Comparison of ENCODE assay signal across 31 cellular contexts in genomic region chr2:68946117-68946516, GRCh38. TPM values are rescaled to one million over a fixed set of nuclear protein-coding genes. Genes with fewer than 3 reads are reported as not detected.
DNase-seq lines count a peak whose midpoint lies in the region; ATAC-seq and TF ChIP-seq lines count a peak whose summit lies in the region.
"Had no signal": no experiment of that assay in that cellular context is flagged by ENCODE, and none has a peak within 500 bp of the region (broad histone marks: within the 10 kb centered on the region; RNA-seq: fewer than 3 reads in every experiment).

No MANE protein-coding gene starts in this region.

- peak; percentile 54 for DNase-seq in COR-L47 (lab: John Stamatoyannopoulos, UW)
- peak; percentile 25 for DNase-seq in NCI-H1092 (lab: John Stamatoyannopoulos, UW)
- peak; percentile 87 for DNase-seq in NCI-H345 (lab: John Stamatoyannopoulos, UW)
- no peak for DNase-seq in left lung
- no peak for DNase-seq in GM13977 (ENCODE audit: low spot score)
- no peak for DNase-seq in AG20443 (ENCODE audit: low spot score)
- DNase-seq in foreskin melanocyte, result no peak
- DNase-seq: activated B cell treated with CpG ODN at 0.5 μM for 24 hours; activated CD8-positive, alpha-beta memory T cell treated with anti-CD3 and anti-CD28 coated beads, Interleukin-2, amount 50 U/mL, for 48 hours; aorta; cortex of kidney; MG63; NCI-H187; NCI-H524 treated with DMSO at 0.1 percent for 48 hours; OCI-M1; SIG-M5; sigmoid colon; stimulated activated CD4-positive, alpha-beta T cell treated with anti-CD3 and anti-CD28 coated beads, Interleukin-15, amount 100 ng/mL, for 24 hours; SW 1271; thyroid gland had no signal

- H3K9me3 ChIP-seq in left lung, result peaks cover 0 to 5% of the 10 kb centered on the region in 2 donors
- H3K9me3 ChIP-seq: esophagus muscularis mucosa, sigmoid colon, thyroid gland had no signal

- H3K36me3 ChIP-seq in left lung, result peaks cover 0 to 9% of the 10 kb centered on the region in 2 donors
- H3K36me3 ChIP-seq: esophagus muscularis mucosa, MG63, sigmoid colon, thyroid gland had no signal

- H3K27me3 ChIP-seq in left lung, result no peaks in the 10 kb centered on the region
- H3K27me3 ChIP-seq: esophagus muscularis mucosa, MG63, sigmoid colon, thyroid gland had no signal

- H3K27ac ChIP-seq in left lung, result no peak overlapping the region
- H3K27ac ChIP-seq: esophagus muscularis mucosa, hepatocyte, sigmoid colon, thyroid gland had no signal

- ATAC-seq in left lung (peak; percentile 77), HG03432 (IDR thresholded peaks at IDR 0.05; ENCODE audit: unreplicated experiment) (no peak)
- ATAC-seq: activated naive CD4-positive, alpha-beta T cell treated with anti-CD3 and anti-CD28 coated beads, Interleukin-2, amount 50 U/mL, for 72 hours; activated T-helper 17 cell treated with anti-CD3 and anti-CD28 coated beads, Interleukin-2, amount 50 U/mL, for 72 hours; GM23338; K562 had no signal

- H3K4me3 ChIP-seq in left lung, result no peak overlapping the region
- H3K4me3 ChIP-seq: esophagus muscularis mucosa, GM23338, hepatocyte, K562, MG63, sigmoid colon, thyroid gland had no signal

- no peak for TF ChIP-seq CTCF in left lung (IDR thresholded peaks at IDR 0.05)
- TF ChIP-seq CTCF in GM13977 (IDR thresholded peaks at IDR 0.05; ENCODE audit: extremely low read depth, insufficient read depth, missing control alignments), result no peak

- no peaks in the 10 kb centered on the region for H3K4me1 ChIP-seq in left lung

- in situ Hi-C loops in GM13977 (cut with MboI; ENCODE audit: low pct_unique_long_range_greater_than_20kb, low sequenced_read_pairs, unreplicated experiment), result no loop called here

- intact Hi-C loops in left lung (cut with DNase I), result loop anchor here in 1 of 2 donors (10.0 kb wide), 1 partner anchor 359 kb away; no protein-coding TSS in a partner anchor

RNA-seq across cellular contexts. Expression of gene GKN2, which starts 6.6 kb away (rescaled TPM):
- total RNA-seq in left lung, result 100 to 1,000 TPM; 130 to 181 TPM
- total RNA-seq: activated B cell treated with CpG ODN at 0.5 μM for 24 hours; activated naive CD4-positive, alpha-beta T cell treated with anti-CD3 and anti-CD28 coated beads, Interleukin-2, amount 50 U/mL, for 72 hours; activated T-helper 17 cell treated with anti-CD3 and anti-CD28 coated beads, Interleukin-2, amount 50 U/mL, for 72 hours; aorta; cardiac septum; esophagus muscularis mucosa; frontal cortex; GM23338; hepatocyte; K562; lung microvascular endothelial cell; posterior vena cava; sigmoid colon; thyroid gland had no signal

RNA-seq across cellular contexts. Expression of gene GKN1, which starts 28.3 kb away (rescaled TPM):
- total RNA-seq in left lung, result not detected
- total RNA-seq: activated B cell treated with CpG ODN at 0.5 μM for 24 hours; activated naive CD4-positive, alpha-beta T cell treated with anti-CD3 and anti-CD28 coated beads, Interleukin-2, amount 50 U/mL, for 72 hours; activated T-helper 17 cell treated with anti-CD3 and anti-CD28 coated beads, Interleukin-2, amount 50 U/mL, for 72 hours; aorta; cardiac septum; esophagus muscularis mucosa; frontal cortex; GM23338; K562; lung microvascular endothelial cell; posterior vena cava; sigmoid colon; thyroid gland had no signal

Comparison
In these comparisons a context has a peak if more than half of its experiments do, and no peak if none do; other contexts are left out.
1. DNase-seq: peak in COR-L47 (single experiment), NCI-H1092 (single experiment) and NCI-H345 (single experiment); none in left lung (0 of 2), GM13977 (single experiment), AG20443 (single experiment) and foreskin melanocyte (single experiment).